ENCODE assay signal across 8 cellular contexts in the genomic region with DNA sequence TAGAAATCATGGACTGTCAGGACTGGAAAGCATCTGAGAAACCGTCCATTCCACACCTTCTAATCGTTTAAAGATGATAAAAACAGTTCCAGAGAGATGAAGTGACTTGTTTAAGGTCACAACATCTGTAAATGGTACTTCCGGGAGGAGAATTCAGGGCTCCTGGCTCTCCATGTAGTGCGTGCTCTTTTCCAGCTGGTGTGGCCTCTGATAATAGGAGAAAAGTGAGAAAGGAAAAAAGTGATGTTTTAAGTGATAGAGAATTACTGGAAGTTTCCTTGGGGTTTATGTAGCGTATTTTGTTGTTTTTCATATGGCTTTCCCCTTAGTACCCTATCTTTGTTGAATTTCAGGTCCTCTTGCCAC. TPM values are rescaled to one million over a fixed set of nuclear protein-coding genes. Genes with fewer than 3 reads are reported as not detected.
DNase-seq lines count a peak whose midpoint lies in the region; ATAC-seq and TF ChIP-seq lines count a peak whose summit lies in the region.

No MANE protein-coding gene starts in this region.

- peak overlapping the region; percentile 100 for H3K27ac Mint-ChIP-seq in activated T-cell treated with anti-CD3 and anti-CD28 coated beads, Interleukin-2, amount 50 U/mL, for 24 hours
- peak overlapping the region; percentile 100 for H3K27ac Mint-ChIP-seq in type B pancreatic cell

- peaks cover 40% of the 10 kb centered on the region for H3K4me1 Mint-ChIP-seq in activated T-cell treated with anti-CD3 and anti-CD28 coated beads, Interleukin-2, amount 50 U/mL, for 24 hours (ENCODE audit: low read depth)
- peaks cover 20% of the 10 kb centered on the region for H3K4me1 Mint-ChIP-seq in type B pancreatic cell (ENCODE audit: unreplicated experiment)

- intact Hi-C loops in left lung (cut with DNase I): no loop called here
- intact Hi-C loops in posterior cingulate gyrus (cut with DNase I): no loop called here

- H3K9me3 ChIP-seq in adipocyte (ENCODE audit: control insufficient read depth, low read length): no peaks in the 10 kb centered on the region
- no peaks in the 10 kb centered on the region for H3K9me3 ChIP-seq in left lung

- H3K36me3 ChIP-seq in adipocyte (ENCODE audit: control insufficient read depth, insufficient read depth, low read length, severe bottlenecking) (peaks cover 40% of the 10 kb centered on the region), left lung (peaks cover 0 to 29% of the 10 kb centered on the region in 2 donors)

- peak overlapping the region; percentile 91 to 95 for H3K27ac ChIP-seq in left lung

- TF ChIP-seq CTCF in left lung (IDR thresholded peaks at IDR 0.05) (no peak), type B pancreatic cell (conservative IDR thresholded peaks at IDR 0.05) (no peak)

- ATAC-seq in HG03159 (IDR thresholded peaks at IDR 0.05; ENCODE audit: unreplicated experiment) (peak; percentile 23), left lung (peak; percentile 6)

- DNase-seq in activated T-cell treated with anti-CD3 and anti-CD28 coated beads, Interleukin-2, amount 50 U/mL, for 24 hours: no peak
- DNase-seq in activated T-cell treated with anti-CD3 and anti-CD28 coated beads, Interleukin-2, amount 50 U/mL, for 48 hours: no peak
- no peak for DNase-seq in adipocyte (ENCODE audit: low read depth)
- no peak for DNase-seq in left lung
- no peak for DNase-seq in type B pancreatic cell (ENCODE audit: extremely low spot score, unreplicated experiment)
- no peak for DNase-seq in cerebellar cortex (ENCODE audit: low spot score)
- DNase-seq in posterior cingulate gyrus: no peak

- H3K4me1 ChIP-seq in adipocyte (ENCODE audit: control insufficient read depth, insufficient read depth, low read length) (peaks cover 30% of the 10 kb centered on the region), left lung (peaks cover 18 to 32% of the 10 kb centered on the region in 2 donors)

- H3K27me3 ChIP-seq in adipocyte (replicated peaks; ENCODE audit: control insufficient read depth, insufficient read depth, low read length) (no peaks in the 10 kb centered on the region), left lung (no peaks in the 10 kb centered on the region)

- peaks cover 73% of the 10 kb centered on the region for H3K36me3 Mint-ChIP-seq in activated T-cell treated with anti-CD3 and anti-CD28 coated beads, Interleukin-2, amount 50 U/mL, for 24 hours (ENCODE audit: low read depth)
- H3K36me3 Mint-ChIP-seq in type B pancreatic cell: peaks cover 3% of the 10 kb centered on the region

- no peaks in the 10 kb centered on the region for H3K9me3 Mint-ChIP-seq in activated T-cell treated with anti-CD3 and anti-CD28 coated beads, Interleukin-2, amount 50 U/mL, for 24 hours
- no peaks in the 10 kb centered on the region for H3K9me3 Mint-ChIP-seq in type B pancreatic cell

- H3K4me3 Mint-ChIP-seq in activated T-cell treated with anti-CD3 and anti-CD28 coated beads, Interleukin-2, amount 50 U/mL, for 24 hours: peak overlapping the region; percentile 100
- H3K4me3 Mint-ChIP-seq in type B pancreatic cell: peak overlapping the region; percentile 97

- no peaks in the 10 kb centered on the region for H3K27me3 Mint-ChIP-seq in activated T-cell treated with anti-CD3 and anti-CD28 coated beads, Interleukin-2, amount 50 U/mL, for 24 hours
- no peaks in the 10 kb centered on the region for H3K27me3 Mint-ChIP-seq in type B pancreatic cell

- H3K4me3 ChIP-seq in adipocyte (ENCODE audit: low read length) (peak overlapping the region; percentile 100), left lung (peak overlapping the region; percentile 69 to 84)

- peak overlapping the region; percentile 91 for H3K9ac ChIP-seq in adipocyte (ENCODE audit: low read length)

RNA-seq across cellular contexts. Expression of gene C2orf49, which starts 0.7 kb away (rescaled TPM):
- total RNA-seq in left lung: 10 to 100 TPM; 15.7 TPM
- 23.5 and 25.8 TPM in 2 replicates for total RNA-seq in type B pancreatic cell (ENCODE audit: low replicate concordance)

RNA-seq across cellular contexts. Expression of gene TGFBRAP1, which starts 8.5 kb away (rescaled TPM):
- total RNA-seq in left lung: 10 to 100 TPM; 16.6 to 23.3 TPM
- total RNA-seq in type B pancreatic cell (ENCODE audit: low replicate concordance): 15.5 and 17.5 TPM in 2 replicates
